In genomic region chr9:94923333-94924089, GRCh38 we compare ENCODE assay signal across 16 cellular contexts.
DNase-seq lines count a peak whose midpoint lies in the region; ATAC-seq and TF ChIP-seq lines count a peak whose summit lies in the region.
"Had no signal": no experiment of that assay in that cellular context is flagged by ENCODE, and none has a peak within 500 bp of the region (broad histone marks: within the 10 kb centered on the region; RNA-seq: fewer than 3 reads in every experiment).

No MANE protein-coding gene starts in this region.

- H3K27ac ChIP-seq in heart left ventricle (peak overlapping the region in 7 of 12 donors; percentile 60 to 82 (median 78)), cingulate gyrus (ENCODE audit: low read depth, low read length) (peak overlapping the region; percentile 83), neuronal stem cell (replicated peaks; ENCODE audit: low read length) (peak overlapping the region; percentile 78), upper lobe of right lung (peak overlapping the region; percentile 87)
- H3K27ac ChIP-seq: KMS-11, WERI-Rb-1 had no signal

- no peak overlapping the region for H4K91ac ChIP-seq in neuronal stem cell (ENCODE audit: low read depth, low read length, poor library complexity)

- H3K79me1 ChIP-seq in neuronal stem cell (ENCODE audit: low read depth, low read length): no peaks in the 10 kb centered on the region

- H2BK5ac ChIP-seq in neuronal stem cell (ENCODE audit: low read length): no peak overlapping the region

- H2BK120ac ChIP-seq in neuronal stem cell (ENCODE audit: low read depth, low read length): no peak overlapping the region

- H2AK5ac ChIP-seq in neuronal stem cell (ENCODE audit: low read depth, low read length): peak overlapping the region; percentile 33

- no peak overlapping the region for H2AFZ ChIP-seq in neuronal stem cell (ENCODE audit: low read length)

- 91 to 94% (median 92%) methylated on average over 11 of the region's 11 CpGs for WGBS in heart left ventricle, 4 donors
- no CpG with 5 or more reads among the region's 11 CpGs for WGBS in neuronal stem cell (ENCODE audit: extremely low coverage in 2 of 2, insufficient read length in 2 of 2, insufficient replicate concordance in 1 of 2), 2 donors

- peaks cover 3 to 60% (median 37%) of the 10 kb centered on the region in 12 donors for H3K4me1 ChIP-seq in heart left ventricle
- H3K4me1 ChIP-seq in neuronal stem cell (ENCODE audit: control insufficient read depth in 2 of 2, insufficient read depth in 1 of 2, low read depth in 1 of 2, low read length in 2 of 2): peaks cover 25 to 38% of the 10 kb centered on the region in 2 donors
- H3K4me1 ChIP-seq in upper lobe of right lung: peaks cover 49% of the 10 kb centered on the region

- H3K14ac ChIP-seq in neuronal stem cell (ENCODE audit: low read length): no peak overlapping the region

- no peak overlapping the region for H2BK15ac ChIP-seq in neuronal stem cell (ENCODE audit: low read length)

- H3K18ac ChIP-seq in neuronal stem cell (ENCODE audit: low read length): peak overlapping the region; percentile 61

- no peak overlapping the region for H4K8ac ChIP-seq in neuronal stem cell (ENCODE audit: low read depth, low read length)

- TF ChIP-seq POLR2A in heart left ventricle (IDR thresholded peaks at IDR 0.05): no peak

- no peak overlapping the region for H3K4ac ChIP-seq in neuronal stem cell (ENCODE audit: low read length)

- H3K36me3 ChIP-seq in heart left ventricle: no peaks in the 10 kb centered on the region
- no peaks in the 10 kb centered on the region for H3K36me3 ChIP-seq in neuronal stem cell (replicated peaks in 1 of 2; ENCODE audit: control insufficient read depth in 2 of 2, insufficient read depth in 2 of 2, low read length in 2 of 2)
- no peaks in the 10 kb centered on the region for H3K36me3 ChIP-seq in upper lobe of right lung
- H3K36me3 ChIP-seq: neutrophil, WERI-Rb-1 had no signal

- H3K9me3 ChIP-seq in heart left ventricle: no peaks in the 10 kb centered on the region
- no peaks in the 10 kb centered on the region for H3K9me3 ChIP-seq in neuronal stem cell (replicated peaks in 1 of 2; ENCODE audit: control insufficient read depth in 2 of 2, insufficient read depth in 1 of 2, low read depth in 1 of 2, low read length in 2 of 2)
- H3K9me3 ChIP-seq in upper lobe of right lung: no peaks in the 10 kb centered on the region
- H3K9me3 ChIP-seq: neutrophil had no signal

- H2BK12ac ChIP-seq in neuronal stem cell (ENCODE audit: low read length): peak overlapping the region; percentile 48

- H3K9ac ChIP-seq in neuronal stem cell (ENCODE audit: low read depth, low read length, poor library complexity): no peak overlapping the region
- H3K9ac ChIP-seq: KMS-11 had no signal

- H3K4me2 ChIP-seq in neuronal stem cell (ENCODE audit: insufficient read depth, low read length, poor library complexity, severe bottlenecking): no peak overlapping the region
- H3K4me2 ChIP-seq: KMS-11 had no signal

- no peak overlapping the region for H3K4me3 ChIP-seq in heart left ventricle
- no peak overlapping the region for H3K4me3 ChIP-seq in neuronal stem cell (ENCODE audit: low read length in 2 of 2)
- no peak overlapping the region for H3K4me3 ChIP-seq in upper lobe of right lung

- no peak overlapping the region for H3K23ac ChIP-seq in neuronal stem cell (ENCODE audit: low read depth, low read length, poor library complexity)

- ATAC-seq in heart left ventricle (no peak), left cardiac atrium (no peak), upper lobe of right lung (no peak), GM19455 (IDR thresholded peaks at IDR 0.05; ENCODE audit: unreplicated experiment) (no peak)
- ATAC-seq: activated T-cell treated with anti-CD3 and anti-CD28 coated beads, Interleukin-2, amount 50 U/mL, for 72 hours; stimulated activated naive CD8-positive, alpha-beta T cell treated with anti-CD3 and anti-CD28 coated beads, Interleukin-15, amount 100 ng/mL, for 72 hours had no signal

- TF ChIP-seq CTCF in heart left ventricle (IDR thresholded peaks at IDR 0.05): no peak
- TF ChIP-seq CTCF in upper lobe of right lung (IDR thresholded peaks at IDR 0.05): no peak

- intact Hi-C loops in heart left ventricle (cut with DNase I) (loop anchor here in 3 of 10 donors (5.0 to 10.0 kb wide), 3 partner anchors 59 to 79 kb away; no protein-coding TSS in a partner anchor), left cardiac atrium (cut with DNase I) (no loop called here), upper lobe of right lung (cut with DNase I) (no loop called here)

- H3K27me3 ChIP-seq in heart left ventricle: no peaks in the 10 kb centered on the region
- no peaks in the 10 kb centered on the region for H3K27me3 ChIP-seq in neuronal stem cell (ENCODE audit: control insufficient read depth in 3 of 3, insufficient read depth in 3 of 3, low read depth in 1 of 3, low read length in 3 of 3)
- H3K27me3 ChIP-seq in upper lobe of right lung: no peaks in the 10 kb centered on the region
- H3K27me3 ChIP-seq: neutrophil had no signal

- DNase-seq in heart left ventricle (no peak), left cardiac atrium (no peak), neuronal stem cell (ENCODE audit: low spot score) (peak; percentile 46), upper lobe of right lung (no peak), kidney glomerular epithelial cell (lab: John Stamatoyannopoulos, UW) (no peak)
- no peak for DNase-seq in activated effector memory CD4-positive, alpha-beta T cell treated with Interleukin-2 at 50 U/mL for 16 hours
- DNase-seq: activated T-cell treated with anti-CD3 and anti-CD28 coated beads, Interleukin-2, amount 50 U/mL, for 72 hours; DMS79 treated with DMSO at 0.1 percent for 48 hours; SIG-M5; stimulated activated CD4-positive, alpha-beta T cell treated with anti-CD3 and anti-CD28 coated beads, Interleukin-4, amount 100 ng/mL, for 4 hours; stimulated activated naive CD8-positive, alpha-beta T cell treated with anti-CD3 and anti-CD28 coated beads, Interleukin-15, amount 100 ng/mL, for 72 hours; WERI-Rb-1 had no signal
